In the genomic region with DNA sequence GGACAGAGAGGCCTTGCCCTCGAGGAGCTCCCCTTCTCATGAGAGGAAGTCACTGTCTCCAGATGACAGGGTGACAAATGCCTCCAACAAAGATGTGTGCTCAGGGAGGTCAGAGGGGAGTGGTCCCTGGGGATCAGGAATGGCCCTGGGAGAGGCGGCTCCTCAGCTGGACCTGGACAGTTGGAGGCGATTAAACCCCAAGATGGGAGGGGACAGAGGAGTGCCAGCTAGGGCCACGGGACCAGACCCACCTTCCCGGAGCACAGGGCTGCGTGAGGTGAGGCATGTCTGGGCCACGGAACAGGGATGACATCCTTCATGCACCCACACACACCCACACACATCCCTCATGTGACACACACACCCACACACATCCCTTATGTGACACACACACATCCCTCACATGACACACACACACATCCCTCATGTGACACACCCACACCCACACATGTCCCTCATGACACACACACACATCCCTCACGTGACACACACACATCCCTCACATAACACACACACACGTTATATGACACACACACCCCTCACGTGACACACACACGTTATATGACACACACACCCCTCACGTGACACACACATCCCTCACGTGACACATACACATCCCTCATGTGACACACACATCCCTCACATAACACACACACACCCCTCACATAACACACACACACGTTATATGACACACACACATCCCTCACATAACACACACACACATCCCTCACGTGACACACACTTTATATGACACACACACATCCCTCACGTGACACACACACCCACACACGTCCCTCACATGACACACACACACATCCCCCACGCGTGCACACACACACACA, we compare ENCODE assay signal across 13 cellular contexts.
"Had no signal": no experiment of that assay in that cellular context is flagged by ENCODE, and none has a peak within 500 bp of the region (broad histone marks: within the 10 kb centered on the region; RNA-seq: fewer than 3 reads in every experiment).

No MANE protein-coding gene starts in this region.

- H3K4me3 ChIP-seq: lower lobe of right lung, smooth muscle cell had no signal

- H2AFZ ChIP-seq: parathyroid adenoma had no signal

- H3K36me3 Mint-ChIP-seq: activated naive CD8-positive, alpha-beta T cell treated with anti-CD3 and anti-CD28 coated beads for 36 hours; mesothelial cell of epicardium; stimulated activated naive B cell treated with anti-CD40 and anti-IgM and Interleukin-4, amounts not matched to agents 10 μg/mL and 1 μg/mL and 100 μg/mL, for 72 hours; type B pancreatic cell had no signal

- H3K27ac ChIP-seq: lower lobe of right lung, parathyroid adenoma, VCaP had no signal

- H3K4me3 Mint-ChIP-seq: activated naive CD8-positive, alpha-beta T cell treated with anti-CD3 and anti-CD28 coated beads for 36 hours; activated T-cell treated with anti-CD3 and anti-CD28 coated beads, Interleukin-2, amount 50 U/mL, for 4 hours; mesothelial cell of epicardium; stimulated activated naive B cell treated with anti-CD40 and anti-IgM and Interleukin-4, amounts not matched to agents 10 μg/mL and 1 μg/mL and 100 μg/mL, for 72 hours; type B pancreatic cell had no signal

- H3K9ac ChIP-seq: parathyroid adenoma had no signal

- H3K9me3 ChIP-seq: lower lobe of right lung had no signal

- H3K79me2 ChIP-seq: parathyroid adenoma had no signal

- H3K9me3 Mint-ChIP-seq: activated naive CD8-positive, alpha-beta T cell treated with anti-CD3 and anti-CD28 coated beads for 36 hours; activated T-cell treated with anti-CD3 and anti-CD28 coated beads, Interleukin-2, amount 50 U/mL, for 4 hours; mesothelial cell of epicardium; type B pancreatic cell had no signal

- H3K27ac Mint-ChIP-seq: activated naive CD8-positive, alpha-beta T cell treated with anti-CD3 and anti-CD28 coated beads for 36 hours; mesothelial cell of epicardium; stimulated activated naive B cell treated with anti-CD40 and anti-IgM and Interleukin-4, amounts not matched to agents 10 μg/mL and 1 μg/mL and 100 μg/mL, for 72 hours; type B pancreatic cell had no signal

- H3K4me1 ChIP-seq: lower lobe of right lung, parathyroid adenoma had no signal

- H3K36me3 ChIP-seq: lower lobe of right lung had no signal

- H3K4me1 Mint-ChIP-seq: activated naive CD8-positive, alpha-beta T cell treated with anti-CD3 and anti-CD28 coated beads for 36 hours; mesothelial cell of epicardium had no signal

- DNase-seq: activated gamma-delta T cell treated with Interleukin-2 at 50 U/mL for 16 hours; activated naive CD8-positive, alpha-beta T cell treated with anti-CD3 and anti-CD28 coated beads for 36 hours; activated T-cell treated with anti-CD3 and anti-CD28 coated beads, Interleukin-2, amount 50 U/mL, for 4 hours; dermis blood vessel endothelial cell; hypothalamus; lower lobe of right lung; stimulated activated naive B cell treated with anti-CD40 and anti-IgM and Interleukin-4, amounts not matched to agents 10 μg/mL and 1 μg/mL and 100 μg/mL, for 72 hours; T1000 had no signal

- H3K4me2 ChIP-seq: smooth muscle cell had no signal
